18 cellular contexts compared by ENCODE assay signal in genomic region chr2:37993135-37993534, GRCh38.
DNase-seq lines count a peak whose midpoint lies in the region; ATAC-seq and TF ChIP-seq lines count a peak whose summit lies in the region.
"Had no signal": no experiment of that assay in that cellular context is flagged by ENCODE, and none has a peak within 500 bp of the region (broad histone marks: within the 10 kb centered on the region; RNA-seq: fewer than 3 reads in every experiment).

No MANE protein-coding gene starts in this region.

- no peaks in the 10 kb centered on the region for H3K9me2 ChIP-seq in GM23338 (ENCODE audit: insufficient read depth)

- POLR2A ChIA-PET in Panc1 (lab: Charles Lee): no interaction called here

- H3K36me3 Mint-ChIP-seq in GM23338 (ENCODE audit: low read depth): no peaks in the 10 kb centered on the region

- H3K4me1 ChIP-seq in GM23338 (ENCODE audit: insufficient read depth) (peaks cover 14% of the 10 kb centered on the region; the same call in 1 of the 2 replicates), Panc1 (ENCODE audit: control insufficient read depth, insufficient read depth, low read length) (no peaks in the 10 kb centered on the region)
- H3K4me1 ChIP-seq: transverse colon had no signal

- H3K27me3 Mint-ChIP-seq in GM23338 (ENCODE audit: insufficient read depth, low read depth, poor library complexity): no peaks in the 10 kb centered on the region
- H3K27me3 Mint-ChIP-seq: activated B cell treated with CpG ODN at 0.5 μM for 24 hours; activated CD8-positive, alpha-beta memory T cell treated with anti-CD3 and anti-CD28 coated beads, Interleukin-2, amount 10 ng/mL, durations not matched to agents 7 days and 5 days; brain had no signal

- intact Hi-C loops in Panc1 (cut with micrococcal nuclease; ENCODE audit: unreplicated experiment): no loop called here

- H3K4me3 ChIP-seq in GM23338 (no peak overlapping the region), Panc1 (ENCODE audit: low read depth in 2 of 2, low read length in 2 of 2) (no peak overlapping the region), fibroblast of mammary gland (ENCODE audit: control insufficient read depth, low read depth, low read length) (no peak overlapping the region)
- H3K4me3 ChIP-seq: transverse colon had no signal

- H3K27me3 ChIP-seq in GM23338 (ENCODE audit: insufficient read depth) (no peaks in the 10 kb centered on the region), Panc1 (ENCODE audit: control insufficient read depth, insufficient read depth, low read length) (no peaks in the 10 kb centered on the region)
- H3K27me3 ChIP-seq: transverse colon had no signal

- no peak overlapping the region for H3K4me3 Mint-ChIP-seq in GM23338
- H3K4me3 Mint-ChIP-seq: activated B cell treated with CpG ODN at 0.5 μM for 24 hours; activated CD8-positive, alpha-beta memory T cell treated with anti-CD3 and anti-CD28 coated beads, Interleukin-2, amount 10 ng/mL, durations not matched to agents 7 days and 5 days; brain; CD8-positive, alpha-beta T cell; naive thymus-derived CD4-positive, alpha-beta T cell had no signal

- no peaks in the 10 kb centered on the region for H3K79me2 ChIP-seq in GM23338 (replicated peaks; ENCODE audit: insufficient read depth)

- no peak overlapping the region for H3K4me2 ChIP-seq in GM23338

- H3K27ac Mint-ChIP-seq in GM23338: no peak overlapping the region
- H3K27ac Mint-ChIP-seq: activated B cell treated with CpG ODN at 0.5 μM for 24 hours; activated CD8-positive, alpha-beta memory T cell treated with anti-CD3 and anti-CD28 coated beads, Interleukin-2, amount 10 ng/mL, durations not matched to agents 7 days and 5 days; CD8-positive, alpha-beta T cell had no signal

- H3K4me1 Mint-ChIP-seq in GM23338: peaks cover 16% of the 10 kb centered on the region
- H3K4me1 Mint-ChIP-seq: activated B cell treated with CpG ODN at 0.5 μM for 24 hours; activated CD8-positive, alpha-beta memory T cell treated with anti-CD3 and anti-CD28 coated beads, Interleukin-2, amount 10 ng/mL, durations not matched to agents 7 days and 5 days; brain; naive thymus-derived CD4-positive, alpha-beta T cell had no signal

- no peaks in the 10 kb centered on the region for H3K9me3 ChIP-seq in Panc1 (ENCODE audit: control insufficient read depth, insufficient read depth, low read depth, low read length)
- H3K9me3 ChIP-seq: transverse colon had no signal

- H3K27ac ChIP-seq in GM23338 (ENCODE audit: low read depth): no peak overlapping the region
- H3K27ac ChIP-seq in Panc1 (ENCODE audit: low read length): no peak overlapping the region
- H3K27ac ChIP-seq: transverse colon had no signal

- peak; percentile 5 for DNase-seq in GM23338 (ENCODE audit: low spot score)
- DNase-seq in Panc1 (ENCODE audit: low read depth, low spot score): no peak
- DNase-seq in fibroblast of mammary gland (ENCODE audit: low read depth): peak; percentile 38
- DNase-seq in renal cortical epithelial cell (ENCODE audit: low read depth): peak; percentile 56
- DNase-seq in NCI-H82 (lab: John Stamatoyannopoulos, UW): no peak
- no peak for DNase-seq in iPS-NIHi11 (ENCODE audit: low spot score)
- DNase-seq: activated B cell treated with CpG ODN at 0.5 μM for 24 hours; activated CD8-positive, alpha-beta memory T cell treated with anti-CD3 and anti-CD28 coated beads, Interleukin-2, amount 10 ng/mL, durations not matched to agents 7 days and 5 days; CD8-positive, alpha-beta T cell; GF-D8; naive thymus-derived CD4-positive, alpha-beta T cell; NCI-H1105; NCI-H345; right cardiac atrium; stimulated activated CD4-positive, alpha-beta T cell treated with anti-CD3 and anti-CD28 coated beads, Interleukin-4, amount 100 ng/mL, for 1 hour; transverse colon had no signal

- H3K9me3 Mint-ChIP-seq in GM23338: no peaks in the 10 kb centered on the region; the same call in 2 of the 3 replicates
- H3K9me3 Mint-ChIP-seq: activated B cell treated with CpG ODN at 0.5 μM for 24 hours; brain; CD8-positive, alpha-beta T cell; naive thymus-derived CD4-positive, alpha-beta T cell had no signal

- CTCF ChIA-PET in Panc1 (lab: Charles Lee): interaction anchor here (0.8 to 1.4 kb wide), 2 partner anchors 84 to 281 kb away, joined by 4 to 8 read pairs; no protein-coding TSS in a partner anchor

- no peaks in the 10 kb centered on the region for H3K36me3 ChIP-seq in GM23338 (ENCODE audit: insufficient read depth)
- H3K36me3 ChIP-seq in Panc1 (ENCODE audit: control insufficient read depth, insufficient read depth, low read length): no peaks in the 10 kb centered on the region

- H3F3A ChIP-seq in GM23338 (replicated peaks; ENCODE audit: low read depth): no peaks in the 10 kb centered on the region

- H4K20me1 ChIP-seq in GM23338 (replicated peaks; ENCODE audit: insufficient read depth): no peaks in the 10 kb centered on the region

- peak; percentile 31 to 40; a peak in 2 of 4 replicates for TF ChIP-seq CTCF in GM23338 (conservative IDR thresholded peaks at IDR 0.05; ENCODE audit: low read depth in 2 of 2)
- TF ChIP-seq CTCF in Panc1 (IDR thresholded peaks at IDR 0.05): peak; percentile 20; the same call in 1 of the 2 replicates
- peak; percentile 29 for TF ChIP-seq CTCF in fibroblast of mammary gland (conservative IDR thresholded peaks at IDR 0.05; ENCODE audit: control insufficient read depth, insufficient read depth, low read depth, low read length)

- in situ Hi-C loops in Panc1 (cut with HindIII; ENCODE audit: low pct_unique_long_range_greater_than_20kb, low sequenced_read_pairs): no loop called here

- no peak for ATAC-seq in GM23338
- no peak for ATAC-seq in Panc1
- no peak for ATAC-seq in HG03095 (IDR thresholded peaks at IDR 0.05; ENCODE audit: unreplicated experiment)
- ATAC-seq: activated CD8-positive, alpha-beta memory T cell treated with anti-CD3 and anti-CD28 coated beads, Interleukin-2, amount 10 ng/mL, durations not matched to agents 7 days and 5 days; CD8-positive, alpha-beta T cell; naive thymus-derived CD4-positive, alpha-beta T cell; right cardiac atrium had no signal

- no TSS peak for BruUV-seq in Panc1 (replicated peaks; lab: Mats Ljungman, UMichigan)

- H2AFZ ChIP-seq in GM23338: no peak overlapping the region

TF ChIP-seq in GM23338, 12 proteins besides CTCF, POLR2A, EP300 and RAD21 (continues in another document):
- TF ChIP-seq REST (IDR thresholded peaks at IDR 0.05; ENCODE audit: unreplicated experiment) (no peak), EZH2 (IDR thresholded peaks at IDR 0.05; ENCODE audit: low read depth, unreplicated experiment) (no peak)

Comparison
In these comparisons a context has a peak if more than half of its experiments do, and no peak if none do; other contexts are left out.
1. DNase-seq: peak in GM23338 (single experiment), fibroblast of mammary gland (single experiment) and renal cortical epithelial cell (single experiment); none in Panc1 (single experiment), NCI-H82 (single experiment) and iPS-NIHi11 (single experiment).
2. Peak in every context shown above with its lines, with median percentiles within 50 percentile points of each other: CTCF ChIP-seq.